In genomic region chr3:125351814-125352456, GRCh38 we compare ENCODE assay signal across 2 cellular contexts.
TF ChIP-seq lines count a peak whose summit lies in the region.

No MANE protein-coding gene starts in this region.

TF ChIP-seq in K562, 482 proteins besides CTCF, POLR2A, EP300 and RAD21:
- TF ChIP-seq ATF2 (CRISPR knock-in tag; IDR thresholded peaks at IDR 0.05), result no peak
- no peak for TF ChIP-seq JUND (IDR thresholded peaks at IDR 0.05; ENCODE audit: borderline replicate concordance, low read depth, low read length)
- TF ChIP-seq JUND (tag; IDR thresholded peaks at IDR 0.05; ENCODE audit: borderline replicate concordance, low read depth, low read length), result peak; percentile 15; the same call in 1 of the 3 replicates
- TF ChIP-seq MAFK (IDR thresholded peaks at IDR 0.05; ENCODE audit: low read length), result peak; percentile 95
- peak; percentile 92 for TF ChIP-seq NFE2L1 (tag; IDR thresholded peaks at IDR 0.05; ENCODE audit: borderline replicate concordance, low read depth)
- TF ChIP-seq HMBOX1 (IDR thresholded peaks at IDR 0.05), result no peak
- TF ChIP-seq CBX2 (IDR thresholded peaks at IDR 0.05; ENCODE audit: insufficient read depth, low read length, poor library complexity, severe bottlenecking), result no peak
- TF ChIP-seq EP400 (IDR thresholded peaks at IDR 0.05), result peak; percentile 40
- peak; percentile 96 for TF ChIP-seq MAFF (IDR thresholded peaks at IDR 0.05; ENCODE audit: low read length)
- peak; percentile 66 for TF ChIP-seq SMARCA4 (IDR thresholded peaks at IDR 0.05)
- peak; percentile 94 for TF ChIP-seq BACH1 (tag; IDR thresholded peaks at IDR 0.05)
- TF ChIP-seq ZNF316 (IDR thresholded peaks at IDR 0.05), result peak; percentile 99
- TF ChIP-seq HDAC8 (tag; IDR thresholded peaks at IDR 0.05), result no peak
- peak; percentile 52; the same call in 1 of the 2 replicates for TF ChIP-seq ARID1B (IDR thresholded peaks at IDR 0.05)
- TF ChIP-seq MAFG (tag; conservative IDR thresholded peaks at IDR 0.05), result peak; percentile 99
- TF ChIP-seq TRIM24 (IDR thresholded peaks at IDR 0.05), result peak in 1 of 2 experiments; percentile 30; a peak in 1 of 4 replicates
- TF ChIP-seq CCNT2 (IDR thresholded peaks at IDR 0.05; ENCODE audit: borderline replicate concordance, extremely low read depth, insufficient read length, low read depth, low read length), result no peak
- TF ChIP-seq C11orf30 (IDR thresholded peaks at IDR 0.05; ENCODE audit: low read depth), result peak; percentile 98
- 0 out of 2 replicates have a peak, but pooled peaks have one; percentile 34 for TF ChIP-seq ZNF592 (IDR thresholded peaks at IDR 0.05)
- TF ChIP-seq SMARCE1 (IDR thresholded peaks at IDR 0.05), result 0 out of 2 replicates have a peak, but pooled peaks have one; percentile 37
- TF ChIP-seq NFRKB (IDR thresholded peaks at IDR 0.05; ENCODE audit: low read depth), result no peak
- TF ChIP-seq SP1 (CRISPR knock-in tag; IDR thresholded peaks at IDR 0.05), result no peak
- TF ChIP-seq DPF2 (IDR thresholded peaks at IDR 0.05), result peak; percentile 73
- TF ChIP-seq NFE2 (IDR thresholded peaks at IDR 0.05; ENCODE audit: low read depth), result peak; percentile 94

TF ChIP-seq in SK-N-SH, 30 proteins besides CTCF, POLR2A, EP300 and RAD21 (continued from another document):
- TF ChIP-seq EZH2phosphoT487 (IDR thresholded peaks at IDR 0.05; ENCODE audit: borderline replicate concordance, low read depth) (no peak), REST (IDR thresholded peaks at IDR 0.05; ENCODE audit: low read depth, low read length) (no peak), SIN3A (IDR thresholded peaks at IDR 0.05; ENCODE audit: borderline replicate concordance, low read depth, low read length) (no peak), CHD2 (IDR thresholded peaks at IDR 0.05; ENCODE audit: low read length, partially characterized antibody) (no peak), MXI1 (IDR thresholded peaks at IDR 0.05; ENCODE audit: low read depth, low read length) (no peak), MEF2A (IDR thresholded peaks at IDR 0.05; ENCODE audit: borderline replicate concordance, low read depth) (no peak), POLR2AphosphoS5 (IDR thresholded peaks at IDR 0.05; ENCODE audit: low read depth, low read length) (no peak), GABPA (IDR thresholded peaks at IDR 0.05; ENCODE audit: low read depth) (no peak), MAX (IDR thresholded peaks at IDR 0.05; ENCODE audit: low read depth) (no peak)
